Comparison of ENCODE assay signal across 8 cellular contexts in genomic region chr4:159455675-159456235, GRCh38.
DNase-seq lines count a peak whose midpoint lies in the region; ATAC-seq lines count a peak whose summit lies in the region.

No MANE protein-coding gene starts in this region.

- peak; percentile 77 for ATAC-seq in left lobe of liver
- ATAC-seq in natural killer cell treated with Interleukin-12 subunit alpha and Interleukin-12 subunit beta and Interleukin-15 and Interleukin-18, amount 100 ng/mL, for 72 hours, result no peak

- H3K4me1 Mint-ChIP-seq in T-helper 2 cell treated with Interferon-gamma antibody and Interleukin-4, amounts not matched to agents 5 μg/mL and 100 μg/mL, for 36 hours (ENCODE audit: low read depth), result no peaks in the 10 kb centered on the region
- peaks cover 0 to 3% of the 10 kb centered on the region in 2 donors for H3K4me1 Mint-ChIP-seq in natural killer cell treated with Interleukin-12 subunit alpha and Interleukin-12 subunit beta and Interleukin-15 and Interleukin-18, amount 100 ng/mL, for 72 hours (ENCODE audit: low read depth in 2 of 2)

- no peaks in the 10 kb centered on the region for H3K9me3 Mint-ChIP-seq in T-helper 2 cell treated with Interferon-gamma antibody and Interleukin-4, amounts not matched to agents 5 μg/mL and 100 μg/mL, for 36 hours
- no peaks in the 10 kb centered on the region for H3K9me3 Mint-ChIP-seq in natural killer cell treated with Interleukin-12 subunit alpha and Interleukin-12 subunit beta and Interleukin-15 and Interleukin-18, amount 100 ng/mL, for 72 hours

- DNase-seq in NCI-H2081 (lab: John Stamatoyannopoulos, UW) (peak; percentile 4 to 33), NCI-H2081 treated with DMSO at 0.1 percent for 48 hours (lab: John Stamatoyannopoulos, UW) (no peak), HCEC 1CT (peak; percentile 30), NCI-H2029 (lab: John Stamatoyannopoulos, UW) (peak; percentile 44), amniotic stem cell (lab: John Stamatoyannopoulos, UW) (peak; percentile 23), left lobe of liver (ENCODE audit: low spot score) (no peak)
- DNase-seq in T-helper 2 cell treated with Interferon-gamma antibody and Interleukin-4, amounts not matched to agents 5 μg/mL and 100 μg/mL, for 36 hours (ENCODE audit: low spot score), result no peak
- no peak for DNase-seq in natural killer cell treated with Interleukin-12 subunit alpha and Interleukin-12 subunit beta and Interleukin-15 and Interleukin-18, amount 100 ng/mL, for 72 hours (ENCODE audit: low spot score)

- no peaks in the 10 kb centered on the region for H3K36me3 Mint-ChIP-seq in T-helper 2 cell treated with Interferon-gamma antibody and Interleukin-4, amounts not matched to agents 5 μg/mL and 100 μg/mL, for 36 hours (ENCODE audit: low read depth)
- no peaks in the 10 kb centered on the region for H3K36me3 Mint-ChIP-seq in natural killer cell treated with Interleukin-12 subunit alpha and Interleukin-12 subunit beta and Interleukin-15 and Interleukin-18, amount 100 ng/mL, for 72 hours

- H3K27me3 Mint-ChIP-seq in T-helper 2 cell treated with Interferon-gamma antibody and Interleukin-4, amounts not matched to agents 5 μg/mL and 100 μg/mL, for 36 hours (ENCODE audit: low read depth), result no peaks in the 10 kb centered on the region
- peaks cover 3 to 6% of the 10 kb centered on the region in 2 donors for H3K27me3 Mint-ChIP-seq in natural killer cell treated with Interleukin-12 subunit alpha and Interleukin-12 subunit beta and Interleukin-15 and Interleukin-18, amount 100 ng/mL, for 72 hours

- no peak overlapping the region for H3K4me3 Mint-ChIP-seq in T-helper 2 cell treated with Interferon-gamma antibody and Interleukin-4, amounts not matched to agents 5 μg/mL and 100 μg/mL, for 36 hours
- H3K4me3 Mint-ChIP-seq in natural killer cell treated with Interleukin-12 subunit alpha and Interleukin-12 subunit beta and Interleukin-15 and Interleukin-18, amount 100 ng/mL, for 72 hours, result no peak overlapping the region

- no peak overlapping the region for H3K27ac Mint-ChIP-seq in T-helper 2 cell treated with Interferon-gamma antibody and Interleukin-4, amounts not matched to agents 5 μg/mL and 100 μg/mL, for 36 hours
- H3K27ac Mint-ChIP-seq in natural killer cell treated with Interleukin-12 subunit alpha and Interleukin-12 subunit beta and Interleukin-15 and Interleukin-18, amount 100 ng/mL, for 72 hours, result no peak overlapping the region

Comparison
In these comparisons a context has a peak if more than half of its experiments do, and no peak if none do; other contexts are left out.
1. DNase-seq: peak in NCI-H2081 (2 of 2), HCEC 1CT (single experiment), NCI-H2029 (single experiment) and amniotic stem cell (single experiment); none in NCI-H2081 treated with DMSO at 0.1 percent for 48 hours (single experiment), left lobe of liver (single experiment), T-helper 2 cell treated with Interferon-gamma antibody and Interleukin-4, amounts not matched to agents 5 μg/mL and 100 μg/mL, for 36 hours (single experiment) and natural killer cell treated with Interleukin-12 subunit alpha and Interleukin-12 subunit beta and Interleukin-15 and Interleukin-18, amount 100 ng/mL, for 72 hours (single experiment).